In genomic region chr6:24549158-24549557, GRCh38 we compare ENCODE assay signal across 33 cellular contexts. TPM values are rescaled to one million over a fixed set of nuclear protein-coding genes. Genes with fewer than 3 reads are reported as not detected.
A peak's percentile ranks its signal among the peaks of the same experiment; 100 is the strongest.
DNase-seq lines count a peak whose midpoint lies in the region; ATAC-seq, FAIRE-seq and TF ChIP-seq lines count a peak whose summit lies in the region.
"Had no signal": no experiment of that assay in that cellular context is flagged by ENCODE, and none has a peak within 500 bp of the region (broad histone marks: within the 10 kb centered on the region; RNA-seq: fewer than 3 reads in every experiment).

No MANE protein-coding gene starts in this region.

- peaks cover 31% of the 10 kb centered on the region for H3K4me1 ChIP-seq in HepG2 (ENCODE audit: insufficient read depth, low read length)
- H3K4me1 ChIP-seq in right lobe of liver, result no peaks in the 10 kb centered on the region
- H3K4me1 ChIP-seq in HEK293 (ENCODE audit: control insufficient read depth, insufficient read depth, low read length), result no peaks in the 10 kb centered on the region
- H3K4me1 ChIP-seq in aorta (ENCODE audit: control insufficient read depth in 1 of 2, insufficient read depth in 2 of 2, low read length in 2 of 2), result no peaks in the 10 kb centered on the region
- H3K4me1 ChIP-seq: A549 had no signal

- H3K27me3 ChIP-seq in HepG2 (ENCODE audit: control insufficient read depth in 1 of 2, insufficient read depth in 2 of 2, low read length in 2 of 2) (peaks cover 0 to 3% of the 10 kb centered on the region in 2 experiments; a peak in 2 of 5 replicates), right lobe of liver (no peaks in the 10 kb centered on the region), aorta (ENCODE audit: control insufficient read depth in 1 of 2, insufficient read depth in 2 of 2, low read length in 1 of 2) (no peaks in the 10 kb centered on the region)
- H3K27me3 ChIP-seq: BE2C; BLaER1; BLaER1 treated with 17β-estradiol and CSF1 and Interleukin-3, amounts not matched to agents 10 nM and 100 nM had no signal

- H3K4me3 ChIP-seq in HepG2 (replicated peaks in 1 of 3; ENCODE audit: insufficient read depth in 1 of 3, low read depth in 2 of 3, low read length in 3 of 3) (no peak overlapping the region), right lobe of liver (no peak overlapping the region), HEK293 (ENCODE audit: low read depth, low read length) (no peak overlapping the region), aorta (ENCODE audit: low read length in 2 of 2) (no peak overlapping the region)
- H3K4me3 ChIP-seq: A549; BLaER1; BLaER1 treated with 17β-estradiol and CSF1 and Interleukin-3, amounts not matched to agents 10 nM and 100 nM had no signal

- H4K20me1 ChIP-seq in HepG2 (ENCODE audit: insufficient read depth, low read length), result no peaks in the 10 kb centered on the region
- H4K20me1 ChIP-seq: BLaER1; BLaER1 treated with 17β-estradiol and CSF1 and Interleukin-3, amounts not matched to agents 10 nM and 100 nM had no signal

- POLR2A ChIA-PET in activated CD4-positive, alpha-beta T cell treated with anti-CD3 and anti-CD28 coated beads, Interleukin-2, amount 10 ng/mL, durations not matched to agents 7 days and 5 days (lab: Charles Lee), result no interaction called here
- POLR2A ChIA-PET in HepG2 (lab: Yijun Ruan, JAX), result no interaction called here
- POLR2A ChIA-PET in HEK293 (lab: Yijun Ruan, JAX), result interaction anchor here (1.5 kb wide), 1 partner anchor 54 kb away, joined by 4 read pairs; the partner anchor contains the start of gene ALDH5A1

- H3K9ac ChIP-seq in HepG2 (ENCODE audit: insufficient read depth, low read depth, low read length), result no peak overlapping the region
- H3K9ac ChIP-seq: BLaER1; BLaER1 treated with 17β-estradiol and CSF1 and Interleukin-3, amounts not matched to agents 10 nM and 100 nM had no signal

- H3K36me3 Mint-ChIP-seq in activated CD4-positive, alpha-beta T cell treated with anti-CD3 and anti-CD28 coated beads, Interleukin-2, amount 10 ng/mL, durations not matched to agents 7 days and 5 days (ENCODE audit: low read depth), result no peaks in the 10 kb centered on the region
- H3K36me3 Mint-ChIP-seq: CD14-positive monocyte; CD4-positive, CD25-positive, alpha-beta regulatory T cell; CD8-positive, alpha-beta T cell had no signal

- DNase-seq in activated CD4-positive, alpha-beta T cell treated with anti-CD3 and anti-CD28 coated beads, Interleukin-2, amount 10 ng/mL, durations not matched to agents 7 days and 5 days, result no peak
- DNase-seq in activated CD4-positive, alpha-beta T cell treated with anti-CD3 and anti-CD28 coated beads, Interleukin-2, amount 50 U/mL, for 4 hours, result no peak
- DNase-seq in HepG2 (ENCODE audit: low spot score), result peak; percentile 14
- no peak for DNase-seq in right lobe of liver
- no peak for DNase-seq in aorta
- DNase-seq: 8988T; ACHN; AML-193; BE2C; C1 segment of cervical spinal cord; Calu3; CD4-positive, alpha-beta memory T cell; CD4-positive, alpha-beta T cell; CD4-positive, CD25-positive, alpha-beta regulatory T cell; CD8-positive, alpha-beta memory T cell; CD8-positive, alpha-beta T cell; COR-L47; DMS 273 treated with DMSO at 0.1 percent for 48 hours; DMS79; DMS79 treated with DMSO at 0.1 percent for 48 hours; DND-41; EL had no signal

- H3K36me3 ChIP-seq in HepG2 (replicated peaks in 1 of 2; ENCODE audit: control insufficient read depth in 1 of 2, insufficient read depth in 2 of 2, low read length in 2 of 2) (no peaks in the 10 kb centered on the region), right lobe of liver (no peaks in the 10 kb centered on the region), HEK293 (ENCODE audit: control insufficient read depth in 2 of 2, insufficient read depth in 1 of 2, low read length in 2 of 2) (no peaks in the 10 kb centered on the region), aorta (ENCODE audit: control insufficient read depth in 1 of 2, insufficient read depth in 2 of 2, low read length in 1 of 2) (no peaks in the 10 kb centered on the region)
- H3K36me3 ChIP-seq: BE2C; BLaER1; BLaER1 treated with 17β-estradiol and CSF1 and Interleukin-3, amounts not matched to agents 10 nM and 100 nM had no signal

- peak overlapping the region; percentile 59 for H3K27ac Mint-ChIP-seq in activated CD4-positive, alpha-beta T cell treated with anti-CD3 and anti-CD28 coated beads, Interleukin-2, amount 10 ng/mL, durations not matched to agents 7 days and 5 days
- H3K27ac Mint-ChIP-seq: B cell; CD14-positive monocyte; CD4-positive, alpha-beta memory T cell; CD4-positive, alpha-beta T cell; CD4-positive, CD25-positive, alpha-beta regulatory T cell; CD8-positive, alpha-beta memory T cell; CD8-positive, alpha-beta T cell had no signal

- TF ChIP-seq RAD21 in HepG2 (CRISPR knock-in tag; IDR thresholded peaks at IDR 0.05), result no peak

- H3K4me3 Mint-ChIP-seq in activated CD4-positive, alpha-beta T cell treated with anti-CD3 and anti-CD28 coated beads, Interleukin-2, amount 10 ng/mL, durations not matched to agents 7 days and 5 days, result no peak overlapping the region
- H3K4me3 Mint-ChIP-seq: B cell; CD14-positive monocyte; CD4-positive, alpha-beta memory T cell; CD4-positive, alpha-beta T cell; CD4-positive, CD25-positive, alpha-beta regulatory T cell; CD8-positive, alpha-beta memory T cell; CD8-positive, alpha-beta T cell had no signal

- no peaks in the 10 kb centered on the region for H3K9me3 Mint-ChIP-seq in activated CD4-positive, alpha-beta T cell treated with anti-CD3 and anti-CD28 coated beads, Interleukin-2, amount 10 ng/mL, durations not matched to agents 7 days and 5 days
- H3K9me3 Mint-ChIP-seq: CD14-positive monocyte; CD4-positive, alpha-beta memory T cell; CD4-positive, alpha-beta T cell; CD4-positive, CD25-positive, alpha-beta regulatory T cell; CD8-positive, alpha-beta memory T cell; CD8-positive, alpha-beta T cell had no signal

- ATAC-seq in HepG2 (peak; percentile 13; the same call in 2 of the 3 replicates), right lobe of liver (no peak), aorta (ENCODE audit: low FRiP score) (no peak)
- ATAC-seq: CD8-positive, alpha-beta T cell had no signal

- WGBS in HepG2 (ENCODE audit: low lambda C conversion rate), result 36% methylated on average over 1 of the region's 1 CpG
- 80% methylated on average over 1 of the region's 1 CpG for WGBS in right lobe of liver (ENCODE audit: insufficient coverage, low coverage, low lambda C conversion rate, missing lambda C conversion rate)
- 100% methylated on average over 1 of the region's 1 CpG for WGBS in aorta, 2 donors

- H3K27me3 Mint-ChIP-seq in activated CD4-positive, alpha-beta T cell treated with anti-CD3 and anti-CD28 coated beads, Interleukin-2, amount 10 ng/mL, durations not matched to agents 7 days and 5 days, result peaks cover 11% of the 10 kb centered on the region

- no peak overlapping the region for H3K4me2 ChIP-seq in HepG2 (ENCODE audit: low read depth, low read length)
- H3K4me2 ChIP-seq: A549; BLaER1; BLaER1 treated with 17β-estradiol and CSF1 and Interleukin-3, amounts not matched to agents 10 nM and 100 nM had no signal

- in situ Hi-C loops in HepG2 (cut with HindIII; ENCODE audit: extremely low pct_ligation_motif_present, low pct_unique_long_range_greater_than_20kb), result no loop called here

- no peaks in the 10 kb centered on the region for H3K79me2 ChIP-seq in HepG2 (ENCODE audit: insufficient read depth, low read length)

- intact Hi-C loops in HepG2 (cut with micrococcal nuclease; ENCODE audit: unreplicated experiment), result no loop called here
- intact Hi-C loops in right lobe of liver (cut with DNase I), result no loop called here
- intact Hi-C loops in aorta (cut with DNase I), result no loop called here

- H2AFZ ChIP-seq in HepG2 (ENCODE audit: low read length), result no peak overlapping the region

- TF ChIP-seq POLR2A in HepG2 (IDR thresholded peaks at IDR 0.05; ENCODE audit: insufficient read depth in 1 of 2, low read depth in 2 of 2, low read length in 2 of 2) (no peak), right lobe of liver (IDR thresholded peaks at IDR 0.05) (no peak)

- TF ChIP-seq CTCF in HepG2 (CRISPR knock-in tag; IDR thresholded peaks at IDR 0.05) (no peak), right lobe of liver (IDR thresholded peaks at IDR 0.05) (no peak), HEK293 (tag by site-specific recombination; IDR thresholded peaks at IDR 0.05) (no peak)

- CTCF ChIA-PET in activated CD4-positive, alpha-beta T cell treated with anti-CD3 and anti-CD28 coated beads, Interleukin-2, amount 10 ng/mL, durations not matched to agents 7 days and 5 days (lab: Charles Lee), result interaction anchor here (0.6 to 0.7 kb wide), 4 partner anchors 12 to 635 kb away, joined by 3 to 5 read pairs (median 4); no protein-coding TSS in a partner anchor
- CTCF ChIA-PET in HepG2 (lab: Yijun Ruan, JAX; ENCODE audit: low intra/inter-chr PET ratio, low total read pairs) (no interaction called here), HEK293 (lab: Yijun Ruan, JAX) (interaction anchor here (0.6 to 0.8 kb wide), 2 partner anchors 8 to 11 kb away, joined by 3 read pairs; no protein-coding TSS in a partner anchor)

- H3K9me3 ChIP-seq in HepG2 (ENCODE audit: low read length) (no peaks in the 10 kb centered on the region), right lobe of liver (no peaks in the 10 kb centered on the region), HEK293 (ENCODE audit: control insufficient read depth, insufficient read depth, low read depth, low read length) (no peaks in the 10 kb centered on the region), aorta (ENCODE audit: control insufficient read depth, low read length) (no peaks in the 10 kb centered on the region)
- H3K9me3 ChIP-seq: A549; BE2C; BLaER1; BLaER1 treated with 17β-estradiol and CSF1 and Interleukin-3, amounts not matched to agents 10 nM and 100 nM; Caco-2 had no signal

- H3K27ac ChIP-seq in HepG2 (ENCODE audit: extremely low read length, insufficient read depth, low read length), result no peak overlapping the region
- no peak overlapping the region for H3K27ac ChIP-seq in right lobe of liver
- H3K27ac ChIP-seq in HEK293 (ENCODE audit: extremely low read depth, low read depth, low read length), result no peak overlapping the region
- no peak overlapping the region for H3K27ac ChIP-seq in aorta (ENCODE audit: low read depth in 1 of 2, low read length in 2 of 2)
- H3K27ac ChIP-seq: 22Rv1; A549; BLaER1; BLaER1 treated with 17β-estradiol and CSF1 and Interleukin-3, amounts not matched to agents 10 nM and 100 nM; C4-2B had no signal

- TF ChIP-seq EP300 in HepG2 (IDR thresholded peaks at IDR 0.05; ENCODE audit: low read depth in 2 of 2, low read length in 2 of 2), result no peak
- no peak for TF ChIP-seq EP300 in HepG2 (CRISPR knock-in tag; IDR thresholded peaks at IDR 0.05; ENCODE audit: borderline replicate concordance)

- no TSS peak for BruUV-seq in HepG2 (replicated peaks; lab: Mats Ljungman, UMichigan)

- H3K4me1 Mint-ChIP-seq in activated CD4-positive, alpha-beta T cell treated with anti-CD3 and anti-CD28 coated beads, Interleukin-2, amount 10 ng/mL, durations not matched to agents 7 days and 5 days, result peaks cover 9% of the 10 kb centered on the region
- H3K4me1 Mint-ChIP-seq: B cell had no signal

- no peak for FAIRE-seq in HepG2 (lab: Jason Lieb, UNC)
- FAIRE-seq: A204.1, A549, D721Med had no signal

RNA-seq across cellular contexts. Expression of gene ALDH5A1, which starts 54.4 kb away (rescaled TPM):
- total RNA-seq in activated CD4-positive, alpha-beta T cell treated with anti-CD3 and anti-CD28 coated beads, Interleukin-2, amount 10 ng/mL, durations not matched to agents 7 days and 5 days, result 1 to 10 TPM; 3.2 to 3.6 TPM
- total RNA-seq in HepG2 (2016; rRNA removed; fragmentation: Illumina TruSeq; extraction: Trizol) (27.6 and 32.5 TPM in 2 replicates), right lobe of liver (10 to 100 TPM; 24.2 to 71.0 (median 47.2) TPM), aorta (1 to 10 TPM; 5.1 to 8.2 TPM)
- 12.0 and 12.4 TPM in 2 replicates for total RNA-seq in HepG2 (2016; cell fraction: cytosol; rRNA removed; fragmentation: Illumina TruSeq; extraction: Trizol; ENCODE audit: low read depth)
- total RNA-seq in HepG2 (2016; cell fraction: insoluble cytoplasmic fraction; rRNA removed; fragmentation: Illumina TruSeq; extraction: Trizol), result 26.7 and 32.6 TPM in 2 replicates
- total RNA-seq in HepG2 (2016; cell fraction: membrane; rRNA removed; fragmentation: Illumina TruSeq; extraction: Trizol), result 12.3 and 14.1 TPM in 2 replicates
- 25.2 and 33.4 TPM in 2 replicates for total RNA-seq in HepG2 (2016; cell fraction: nucleus; rRNA removed; fragmentation: Illumina TruSeq; extraction: Trizol)
- polyA plus RNA-seq in HepG2 (2011; rRNA removed) (12.7 and 12.8 TPM in 2 replicates), aorta (1 to 10 TPM; 2.1 to 4.9 TPM)
- polyA plus RNA-seq in HepG2 (2011; cell fraction: cytosol; rRNA removed), result 7.6 and 9.9 TPM in 2 replicates
- polyA plus RNA-seq in HepG2 (2011; cell fraction: nucleus; rRNA removed), result 8.3 and 9.4 TPM in 2 replicates
- polyA plus RNA-seq in HepG2 (2012), result 13.6 and 17.2 TPM in 2 replicates
- polyA plus RNA-seq in HepG2 (2016; cell fraction: cytosol; fragmentation: Illumina TruSeq; extraction: Trizol; ENCODE audit: low read depth), result 1.6 and 1.9 TPM in 2 replicates
- 32.3 and 36.6 TPM in 2 replicates for polyA plus RNA-seq in HepG2 (2016; cell fraction: insoluble cytoplasmic fraction; fragmentation: Illumina TruSeq; extraction: Trizol; ENCODE audit: low read depth)
- polyA plus RNA-seq in HepG2 (2016; cell fraction: membrane; fragmentation: Illumina TruSeq; extraction: Trizol; ENCODE audit: low read depth), result 5.4 and 6.1 TPM in 2 replicates
- 41.8 and 43.5 TPM in 2 replicates for polyA plus RNA-seq in HepG2 (2016; cell fraction: nucleus; fragmentation: Illumina TruSeq; extraction: Trizol; ENCODE audit: insufficient read depth, low read depth)
- 12.3 and 17.3 TPM in 2 replicates for polyA minus RNA-seq in HepG2 (2011; rRNA and poly(A)+ RNA removed; ENCODE audit: low replicate concordance)
- 18.7 and 20.1 TPM in 2 replicates for polyA minus RNA-seq in HepG2 (2011; cell fraction: cytosol; rRNA and poly(A)+ RNA removed)
- 11.3 and 17.3 TPM in 2 replicates for polyA minus RNA-seq in HepG2 (2011; cell fraction: nucleus; rRNA and poly(A)+ RNA removed)

RNA-seq across cellular contexts. Expression of gene GPLD1, which starts 59.8 kb away (rescaled TPM):
- total RNA-seq in activated CD4-positive, alpha-beta T cell treated with anti-CD3 and anti-CD28 coated beads, Interleukin-2, amount 10 ng/mL, durations not matched to agents 7 days and 5 days, result under 1 TPM; 0.10 to 0.15 TPM
- total RNA-seq in HepG2 (2016; rRNA removed; fragmentation: Illumina TruSeq; extraction: Trizol) (6.4 and 7.6 TPM in 2 replicates), right lobe of liver (10 to 100 TPM; 19.9 to 53.0 (median 38.9) TPM), aorta (1 to 10 TPM; 7.3 to 8.2 TPM)
- total RNA-seq in HepG2 (2016; cell fraction: cytosol; rRNA removed; fragmentation: Illumina TruSeq; extraction: Trizol; ENCODE audit: low read depth), result 3.5 and 3.6 TPM in 2 replicates
- 5.4 and 8.3 TPM in 2 replicates for total RNA-seq in HepG2 (2016; cell fraction: insoluble cytoplasmic fraction; rRNA removed; fragmentation: Illumina TruSeq; extraction: Trizol)
- total RNA-seq in HepG2 (2016; cell fraction: membrane; rRNA removed; fragmentation: Illumina TruSeq; extraction: Trizol), result 4.6 and 4.9 TPM in 2 replicates
- total RNA-seq in HepG2 (2016; cell fraction: nucleus; rRNA removed; fragmentation: Illumina TruSeq; extraction: Trizol), result 9.4 and 10.7 TPM in 2 replicates
- polyA plus RNA-seq in HepG2 (2011; rRNA removed) (6.0 and 6.2 TPM in 2 replicates), aorta (1 to 10 TPM in 1 of 2 donors, under 1 TPM in 1; 0.50 to 4.5 TPM)
- polyA plus RNA-seq in HepG2 (2011; cell fraction: cytosol; rRNA removed), result 3.5 and 3.6 TPM in 2 replicates
- polyA plus RNA-seq in HepG2 (2011; cell fraction: nucleus; rRNA removed), result 7.3 and 8.6 TPM in 2 replicates
- 3.0 and 3.6 TPM in 2 replicates for polyA plus RNA-seq in HepG2 (2012)
- polyA plus RNA-seq in HepG2 (2016; cell fraction: cytosol; fragmentation: Illumina TruSeq; extraction: Trizol; ENCODE audit: low read depth), result 0.34 and 0.76 TPM in 2 replicates
- 3.1 TPM in 2 replicates for polyA plus RNA-seq in HepG2 (2016; cell fraction: insoluble cytoplasmic fraction; fragmentation: Illumina TruSeq; extraction: Trizol; ENCODE audit: low read depth)
- 1.2 and 1.5 TPM in 2 replicates for polyA plus RNA-seq in HepG2 (2016; cell fraction: membrane; fragmentation: Illumina TruSeq; extraction: Trizol; ENCODE audit: low read depth)
- polyA plus RNA-seq in HepG2 (2016; cell fraction: nucleus; fragmentation: Illumina TruSeq; extraction: Trizol; ENCODE audit: insufficient read depth, low read depth), result 9.6 and 10.3 TPM in 2 replicates
- polyA minus RNA-seq in HepG2 (2011; rRNA and poly(A)+ RNA removed; ENCODE audit: low replicate concordance), result 3.0 and 11.6 TPM in 2 replicates
- 3.7 and 5.0 TPM in 2 replicates for polyA minus RNA-seq in HepG2 (2011; cell fraction: cytosol; rRNA and poly(A)+ RNA removed)
- 11.5 and 11.8 TPM in 2 replicates for polyA minus RNA-seq in HepG2 (2011; cell fraction: nucleus; rRNA and poly(A)+ RNA removed)
- polyA plus RNA-seq: CD14-positive monocyte had no signal
